ENCODE assay signal across 8 cellular contexts in the genomic region with DNA sequence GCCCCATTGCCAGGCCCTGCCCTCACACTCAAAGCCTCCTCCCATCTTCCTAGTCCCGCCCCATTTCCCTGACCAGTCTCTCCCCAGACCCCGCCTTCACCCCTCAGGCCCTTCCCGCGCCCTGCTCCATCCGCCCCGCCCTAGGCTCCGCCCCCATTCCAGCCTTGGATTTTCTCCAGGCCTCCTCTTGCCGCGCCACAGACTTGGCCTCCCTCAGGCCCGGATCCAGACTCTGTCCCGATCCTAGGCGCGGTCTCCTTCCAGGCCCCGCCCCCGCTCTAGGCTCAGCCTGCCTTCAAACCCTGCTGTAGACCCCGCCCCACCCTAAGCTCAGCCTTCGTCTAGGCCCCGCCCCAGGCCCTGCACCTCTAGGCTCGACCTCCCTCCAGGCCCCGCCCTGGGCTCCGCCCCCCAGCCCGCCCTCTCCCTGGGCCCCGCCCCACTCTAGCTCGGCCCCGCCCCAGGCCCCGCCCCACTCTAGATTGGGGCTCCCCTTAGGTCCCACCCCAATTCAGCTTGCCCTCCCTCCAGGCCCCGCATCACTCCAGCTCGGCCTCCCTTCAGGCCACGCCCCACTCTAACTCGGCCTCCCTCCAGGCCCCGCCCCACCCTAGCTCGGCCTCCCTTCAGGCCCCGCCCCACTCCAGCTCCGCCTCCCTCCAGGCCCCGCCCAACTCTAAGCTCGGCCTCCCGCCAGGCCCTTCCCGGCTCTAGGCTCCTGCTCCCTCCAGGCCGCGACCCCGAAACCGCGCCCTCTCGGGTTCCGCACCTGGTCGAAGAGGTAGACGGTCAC. TPM values are rescaled to one million over a fixed set of nuclear protein-coding genes. Genes with fewer than 3 reads are reported as not detected.
DNase-seq lines count a peak whose midpoint lies in the region; ATAC-seq, FAIRE-seq and TF ChIP-seq lines count a peak whose summit lies in the region.

No MANE protein-coding gene starts in this region.

- no peak overlapping the region for H3K27ac ChIP-seq in substantia nigra (ENCODE audit: low read depth, low read length, poor library complexity, severe bottlenecking)

- FAIRE-seq in frontal cortex (lab: Jason Lieb, UNC) = no peak

- no peak for TF ChIP-seq EP300 in Ishikawa (IDR thresholded peaks at IDR 0.05; ENCODE audit: borderline replicate concordance)

- DNase-seq in DMS114 treated with DMSO at 0.1 percent for 48 hours (lab: John Stamatoyannopoulos, UW; ENCODE audit: unreplicated experiment) (peak; percentile 84), SIG-M5 (lab: John Stamatoyannopoulos, UW) (peak; percentile 67), frontal cortex (ENCODE audit: low spot score in 2 of 2) (peak; percentile 86 to 94), non-pigmented ciliary epithelial cell (ENCODE audit: low read depth) (peak; percentile 76), substantia nigra (lab: John Stamatoyannopoulos, UW) (peak; percentile 32 to 99 (median 83))
- peak; percentile 59 for DNase-seq in activated gamma-delta T cell treated with anti-CD3 and anti-CD28 coated beads, Interleukin-2, amount 50 U/mL, for 16 hours (ENCODE audit: low read depth)

- peak; percentile 64 for ATAC-seq in GM21529 (IDR thresholded peaks at IDR 0.05; ENCODE audit: unreplicated experiment)

- no peak for TF ChIP-seq RAD21 in Ishikawa (IDR thresholded peaks at IDR 0.05; ENCODE audit: low read depth)

TF ChIP-seq in Ishikawa, 13 proteins besides CTCF, POLR2A, EP300 and RAD21:
- TF ChIP-seq NFIC (IDR thresholded peaks at IDR 0.05) (peak; percentile 41; the same call in 1 of the 2 replicates), TEAD4 (IDR thresholded peaks at IDR 0.05) (peak; percentile 31; the same call in 1 of the 2 replicates), USF1 (IDR thresholded peaks at IDR 0.05) (no peak), TCF12 (IDR thresholded peaks at IDR 0.05; ENCODE audit: low read depth) (no peak), EGR1 (IDR thresholded peaks at IDR 0.05) (0 out of 2 replicates have a peak, but pooled peaks have one; percentile 28), MAX (IDR thresholded peaks at IDR 0.05) (peak; percentile 15; the same call in 1 of the 2 replicates)

RNA-seq across cellular contexts. Expression of gene LMTK3, which starts 18.5 kb away (rescaled TPM):
- total RNA-seq in frontal cortex = 10.6 TPM

RNA-seq across cellular contexts. Expression of gene CYTH2, which starts 24.0 kb away (rescaled TPM):
- total RNA-seq in frontal cortex = 78.3 TPM

RNA-seq across cellular contexts. Expression of gene KCNJ14, which starts 37.7 kb away (rescaled TPM):
- 0.82 TPM for total RNA-seq in frontal cortex

RNA-seq across cellular contexts. Expression of gene GRWD1, which starts 47.3 kb away (rescaled TPM):
- 6.9 TPM for total RNA-seq in frontal cortex

RNA-seq across cellular contexts. Expression of gene SULT2B1, which starts 58.9 kb away (rescaled TPM):
- total RNA-seq in frontal cortex = 0.82 TPM
